Comparison of ENCODE assay signal across 19 cellular contexts in the genomic region with DNA sequence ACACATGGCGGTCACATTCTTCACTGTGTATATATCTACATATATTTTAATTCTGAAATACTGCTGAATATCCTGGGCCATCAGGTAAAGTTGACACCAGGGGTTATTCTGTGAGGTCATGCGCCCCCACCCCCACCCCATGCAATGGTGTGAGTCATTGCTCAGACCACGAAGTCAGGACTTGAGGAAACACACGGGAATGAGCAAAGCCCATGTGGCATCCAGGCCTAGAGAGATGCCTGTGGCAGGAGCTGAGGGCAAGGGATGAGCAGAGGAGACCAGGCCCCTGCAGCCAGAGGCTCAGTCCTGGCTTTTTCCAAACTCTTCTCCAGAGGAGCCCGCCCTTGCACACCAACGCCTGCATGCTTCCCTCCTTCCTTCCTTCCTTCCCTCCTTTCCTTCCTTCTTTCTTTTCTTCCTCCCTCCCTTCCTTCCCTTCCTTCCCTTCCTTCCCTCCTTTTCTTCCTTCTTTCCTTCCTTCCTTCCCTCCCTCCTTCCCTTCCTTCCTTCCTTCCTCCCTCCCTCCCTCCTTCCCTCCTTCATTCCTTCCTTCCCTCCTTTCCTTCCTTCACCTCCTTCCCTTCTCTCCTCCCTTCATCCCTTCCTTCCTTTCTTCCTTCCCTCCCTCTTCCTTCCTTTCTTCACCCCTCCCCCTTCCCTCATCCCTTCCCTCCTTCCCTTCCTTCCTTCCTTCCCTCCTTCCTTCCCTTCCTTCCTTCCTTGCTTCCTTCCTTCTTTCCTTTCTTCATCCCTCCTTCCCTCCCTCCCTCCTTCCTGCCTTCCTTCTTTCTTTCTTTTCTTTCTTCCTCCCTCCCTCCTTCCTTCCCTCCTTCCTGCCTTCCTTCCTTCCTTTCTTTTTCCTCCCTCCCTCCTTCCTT.
"Had no signal": no experiment of that assay in that cellular context is flagged by ENCODE, and none has a peak within 500 bp of the region (broad histone marks: within the 10 kb centered on the region; RNA-seq: fewer than 3 reads in every experiment).

No MANE protein-coding gene starts in this region.

- ATAC-seq: activated CD4-positive, CD25-positive, alpha-beta regulatory T cell treated with anti-CD3 and anti-CD28 coated beads, Interleukin-2, amount 50 U/mL, for 24 hours; activated T-cell treated with anti-CD3 and anti-CD28 coated beads, Interleukin-2, amount 50 U/mL, for 4 hours; left ventricle myocardium superior had no signal

- H3K4me3 Mint-ChIP-seq: activated CD4-positive, alpha-beta T cell treated with anti-CD3 and anti-CD28 coated beads, Interleukin-2, amount 10 ng/mL, durations not matched to agents 7 days and 5 days; activated naive CD4-positive, alpha-beta T cell treated with anti-CD3 and anti-CD28 coated beads, Interleukin-2, amount 10 ng/mL, durations not matched to agents 7 days and 5 days; activated T-cell treated with anti-CD3 and anti-CD28 coated beads, Interleukin-2, amount 50 U/mL, for 4 hours; central memory CD8-positive, alpha-beta T cell; naive B cell; neural crest cell had no signal

- H3K27me3 Mint-ChIP-seq: progenitor cell of endocrine pancreas had no signal

- H3K9me3 Mint-ChIP-seq: activated CD4-positive, alpha-beta T cell treated with anti-CD3 and anti-CD28 coated beads, Interleukin-2, amount 10 ng/mL, durations not matched to agents 7 days and 5 days; activated naive CD4-positive, alpha-beta T cell treated with anti-CD3 and anti-CD28 coated beads, Interleukin-2, amount 10 ng/mL, durations not matched to agents 7 days and 5 days; activated T-cell treated with anti-CD3 and anti-CD28 coated beads, Interleukin-2, amount 50 U/mL, for 4 hours; central memory CD8-positive, alpha-beta T cell; neural crest cell had no signal

- H3K4me1 Mint-ChIP-seq: activated CD4-positive, alpha-beta T cell treated with anti-CD3 and anti-CD28 coated beads, Interleukin-2, amount 10 ng/mL, durations not matched to agents 7 days and 5 days; activated naive CD4-positive, alpha-beta T cell treated with anti-CD3 and anti-CD28 coated beads, Interleukin-2, amount 10 ng/mL, durations not matched to agents 7 days and 5 days; central memory CD8-positive, alpha-beta T cell; naive B cell; neural crest cell had no signal

- H3K36me3 Mint-ChIP-seq: activated naive CD4-positive, alpha-beta T cell treated with anti-CD3 and anti-CD28 coated beads, Interleukin-2, amount 10 ng/mL, durations not matched to agents 7 days and 5 days; naive B cell had no signal

- H3K27ac Mint-ChIP-seq: activated CD4-positive, alpha-beta T cell treated with anti-CD3 and anti-CD28 coated beads, Interleukin-2, amount 10 ng/mL, durations not matched to agents 7 days and 5 days; activated naive CD4-positive, alpha-beta T cell treated with anti-CD3 and anti-CD28 coated beads, Interleukin-2, amount 10 ng/mL, durations not matched to agents 7 days and 5 days; progenitor cell of endocrine pancreas had no signal

- DNase-seq: activated CD4-positive, alpha-beta T cell treated with anti-CD3 and anti-CD28 coated beads, Interleukin-2, amount 10 ng/mL, durations not matched to agents 7 days and 5 days; activated CD8-positive, alpha-beta memory T cell treated with anti-CD3 and anti-CD28 coated beads, Interleukin-2, amount 50 U/mL, for 4 hours; activated effector memory CD4-positive, alpha-beta T cell treated with Interleukin-2 at 50 U/mL for 16 hours; activated naive CD4-positive, alpha-beta T cell treated with anti-CD3 and anti-CD28 coated beads, Interleukin-2, amount 10 ng/mL, durations not matched to agents 7 days and 5 days; activated T-cell treated with anti-CD3 and anti-CD28 coated beads, Interleukin-2, amount 50 U/mL, for 4 hours; colonic mucosa; head of caudate nucleus; kidney glomerular epithelial cell; left ventricle myocardium superior; naive B cell; stimulated activated CD4-positive, alpha-beta T cell treated with anti-CD3 and anti-CD28 coated beads, Interleukin-12 subunit alpha, Interleukin-12 subunit beta, amount 100 ng/mL, for 4 hours; stimulated activated CD4-positive, alpha-beta T cell treated with anti-CD3 and anti-CD28 coated beads, Interleukin-1b, Interleukin-23, amount 100 ng/mL, for 48 hours; stimulated activated naive CD4-positive, alpha-beta T cell treated with Interleukin-2 at 50 U/mL for 16 hours; T-helper 9 cell; thyroid gland had no signal
